In genomic region chr4:103008875-103009729, GRCh38 we compare ENCODE assay signal across 8 cellular contexts. TPM values are rescaled to one million over a fixed set of nuclear protein-coding genes. Genes with fewer than 3 reads are reported as not detected.
DNase-seq lines count a peak whose midpoint lies in the region; ATAC-seq, FAIRE-seq and TF ChIP-seq lines count a peak whose summit lies in the region.

No MANE protein-coding gene starts in this region.

- TF ChIP-seq CTCF in RWPE2 (IDR thresholded peaks at IDR 0.05; ENCODE audit: poor library complexity, severe bottlenecking) (peak; percentile 90), endothelial cell of umbilical vein (IDR thresholded peaks at IDR 0.05; ENCODE audit: extremely low read depth in 1 of 2, insufficient read depth in 1 of 2, low read depth in 1 of 2, low read length in 2 of 2) (peak; percentile 49 to 51), mucosa of descending colon (IDR thresholded peaks at IDR 0.05) (peak; percentile 39)

- H3K36me3 Mint-ChIP-seq in activated naive CD4-positive, alpha-beta T cell treated with anti-CD3 and anti-CD28 coated beads, Interleukin-2, amount 50 U/mL, for 72 hours = no peaks in the 10 kb centered on the region
- H3K36me3 Mint-ChIP-seq in activated CD4-positive, alpha-beta memory T cell treated with anti-CD3 and anti-CD28 coated beads for 36 hours = no peaks in the 10 kb centered on the region

- H3K4me2 ChIP-seq in Karpas-422 (ENCODE audit: low read depth, low read length, poor library complexity, severe bottlenecking) (no peak overlapping the region), endothelial cell of umbilical vein (ENCODE audit: insufficient read depth, low read length) (no peak overlapping the region)

- H3K9me3 Mint-ChIP-seq in activated naive CD4-positive, alpha-beta T cell treated with anti-CD3 and anti-CD28 coated beads, Interleukin-2, amount 50 U/mL, for 72 hours = no peaks in the 10 kb centered on the region
- no peaks in the 10 kb centered on the region for H3K9me3 Mint-ChIP-seq in activated CD4-positive, alpha-beta memory T cell treated with anti-CD3 and anti-CD28 coated beads for 36 hours

- H3K27me3 Mint-ChIP-seq in activated CD4-positive, alpha-beta memory T cell treated with anti-CD3 and anti-CD28 coated beads for 36 hours = no peaks in the 10 kb centered on the region

- no peak overlapping the region for H3K27ac Mint-ChIP-seq in activated naive CD4-positive, alpha-beta T cell treated with anti-CD3 and anti-CD28 coated beads, Interleukin-2, amount 50 U/mL, for 72 hours
- H3K27ac Mint-ChIP-seq in activated CD4-positive, alpha-beta memory T cell treated with anti-CD3 and anti-CD28 coated beads for 36 hours = no peak overlapping the region

- H2AFZ ChIP-seq in Karpas-422 (ENCODE audit: low read length) = no peak overlapping the region
- no peak overlapping the region for H2AFZ ChIP-seq in endothelial cell of umbilical vein (ENCODE audit: low read depth, low read length)

- POLR2A ChIA-PET in endothelial cell of umbilical vein (lab: Charles Lee) = interaction anchor here (0.8 kb wide), 1 partner anchor 181 kb away, joined by 3 read pairs; no protein-coding TSS in a partner anchor
- POLR2A ChIA-PET in activated CD4-positive, alpha-beta memory T cell treated with anti-CD3 and anti-CD28 coated beads for 36 hours (lab: Charles Lee) = no interaction called here

- H3K79me2 ChIP-seq in Karpas-422 (ENCODE audit: low read length) = no peaks in the 10 kb centered on the region
- no peaks in the 10 kb centered on the region for H3K79me2 ChIP-seq in endothelial cell of umbilical vein (ENCODE audit: control insufficient read depth, insufficient read depth, low read length)

- FAIRE-seq in endothelial cell of umbilical vein (lab: Jason Lieb, UNC) = peak; percentile 88

- H3K27ac ChIP-seq in Karpas-422 (ENCODE audit: low read length) (no peak overlapping the region), RWPE2 (ENCODE audit: poor library complexity, severe bottlenecking) (no peak overlapping the region), endothelial cell of umbilical vein (ENCODE audit: insufficient read depth, low read depth, low read length) (no peak overlapping the region)

- dilution Hi-C loops in endothelial cell of umbilical vein (cut with MboI; ENCODE audit: extremely low pct_ligation_motif_present, low sequenced_read_pairs) = no loop called here

- ATAC-seq in activated naive CD4-positive, alpha-beta T cell treated with anti-CD3 and anti-CD28 coated beads, Interleukin-2, amount 50 U/mL, for 72 hours = peak; percentile 75 to 85
- ATAC-seq in GM21786 (IDR thresholded peaks at IDR 0.05; ENCODE audit: unreplicated experiment) (peak; percentile 93), RWPE2 (ENCODE audit: low read depth) (peak; percentile 77), mucosa of descending colon (peak; percentile 77)

- H3K9me1 ChIP-seq in endothelial cell of umbilical vein (replicated peaks; ENCODE audit: control insufficient read depth, extremely low read depth, insufficient read depth, low read length) = no peaks in the 10 kb centered on the region

- H3K27me3 ChIP-seq in Karpas-422 (ENCODE audit: low read length) (no peaks in the 10 kb centered on the region), RWPE2 (ENCODE audit: insufficient read depth, poor library complexity, severe bottlenecking) (no peaks in the 10 kb centered on the region), endothelial cell of umbilical vein (ENCODE audit: control insufficient read depth in 2 of 2, insufficient read depth in 2 of 2, low read length in 2 of 2) (peaks cover 2% of the 10 kb centered on the region in 2 experiments)

- no peak overlapping the region for H3K4me3 Mint-ChIP-seq in activated CD4-positive, alpha-beta memory T cell treated with anti-CD3 and anti-CD28 coated beads for 36 hours

- H3K9me3 ChIP-seq in Karpas-422 (ENCODE audit: low read length) (no peaks in the 10 kb centered on the region), RWPE2 (ENCODE audit: severe bottlenecking) (no peaks in the 10 kb centered on the region), endothelial cell of umbilical vein (replicated peaks; ENCODE audit: control insufficient read depth, insufficient read depth, low read length) (no peaks in the 10 kb centered on the region), mucosa of descending colon (no peaks in the 10 kb centered on the region)

- CTCF ChIA-PET in endothelial cell of umbilical vein (lab: Charles Lee) = interaction anchor here (0.6 to 3.5 kb wide), 20 partner anchors 9 to 589 kb away, joined by 3 to 116 read pairs (median 5); partner anchors contain the start of genes NFKB1 and UBE2D3
- CTCF ChIA-PET in activated CD4-positive, alpha-beta memory T cell treated with anti-CD3 and anti-CD28 coated beads for 36 hours (lab: Charles Lee) = interaction anchor here (0.7 to 2.7 kb wide), 22 partner anchors 8 to 663 kb away, joined by 3 to 15 read pairs (median 4); partner anchors contain the start of genes CISD2, MANBA and SLC9B1

- TF ChIP-seq POLR2A in endothelial cell of umbilical vein (IDR thresholded peaks at IDR 0.05; ENCODE audit: low read depth, low read length) = no peak

- H3K9ac ChIP-seq in Karpas-422 (ENCODE audit: low read length) (no peak overlapping the region), endothelial cell of umbilical vein (replicated peaks; ENCODE audit: extremely low read depth, insufficient read depth, low read length) (no peak overlapping the region)

- H3K4me3 ChIP-seq in Karpas-422 (ENCODE audit: low read length) (no peak overlapping the region), RWPE2 (ENCODE audit: severe bottlenecking) (no peak overlapping the region), endothelial cell of umbilical vein (replicated peaks in 1 of 3; ENCODE audit: insufficient read depth in 1 of 3, low read depth in 1 of 3, low read length in 3 of 3) (no peak overlapping the region), mucosa of descending colon (no peak overlapping the region)

- H3K36me3 ChIP-seq in Karpas-422 (ENCODE audit: insufficient read depth, low read length) (no peaks in the 10 kb centered on the region), RWPE2 (ENCODE audit: low read depth) (no peaks in the 10 kb centered on the region), endothelial cell of umbilical vein (ENCODE audit: control insufficient read depth in 2 of 2, extremely low read depth in 1 of 2, insufficient read depth in 2 of 2, low read length in 2 of 2) (no peaks in the 10 kb centered on the region), mucosa of descending colon (ENCODE audit: low read depth) (no peaks in the 10 kb centered on the region)

- H3K4me1 ChIP-seq in Karpas-422 (ENCODE audit: low read length) = no peaks in the 10 kb centered on the region
- peaks cover 14% of the 10 kb centered on the region for H3K4me1 ChIP-seq in RWPE2 (ENCODE audit: insufficient read depth, poor library complexity, severe bottlenecking)
- H3K4me1 ChIP-seq in endothelial cell of umbilical vein (ENCODE audit: control insufficient read depth, extremely low read depth, insufficient read depth, low read length) = no peaks in the 10 kb centered on the region
- H3K4me1 ChIP-seq in mucosa of descending colon (ENCODE audit: low read depth) = peaks cover 16% of the 10 kb centered on the region

- BruUV-seq in endothelial cell of umbilical vein (replicated peaks; lab: Mats Ljungman, UMichigan) = no TSS peak

- no peaks in the 10 kb centered on the region for H3K9me2 ChIP-seq in Karpas-422 (replicated peaks; ENCODE audit: insufficient read depth, low read length)

- no peaks in the 10 kb centered on the region for H3K4me1 Mint-ChIP-seq in activated CD4-positive, alpha-beta memory T cell treated with anti-CD3 and anti-CD28 coated beads for 36 hours (ENCODE audit: low read depth)

- H4K20me1 ChIP-seq in Karpas-422 (ENCODE audit: insufficient read depth, low read depth, low read length) = no peaks in the 10 kb centered on the region
- H4K20me1 ChIP-seq in endothelial cell of umbilical vein (replicated peaks; ENCODE audit: control insufficient read depth, extremely low read depth, insufficient read depth, low read length) = no peaks in the 10 kb centered on the region

- intact Hi-C loops in endothelial cell of umbilical vein (cut with micrococcal nuclease) = loop anchor here (1.0 to 2.0 kb wide), 5 partner anchors 389 to 664 kb away; partner anchors contain the start of genes NFKB1 and SLC39A8
- intact Hi-C loops in mucosa of descending colon (cut with DNase I, micrococcal nuclease) = loop anchor here in 1 of 2 donors (5.0 to 10.0 kb wide), 2 partner anchors 387 to 554 kb away; no protein-coding TSS in a partner anchor
- intact Hi-C loops in activated CD4-positive, alpha-beta memory T cell treated with anti-CD3 and anti-CD28 coated beads for 36 hours (cut with micrococcal nuclease) = loop anchor here (1.0 to 2.0 kb wide), 7 partner anchors 90 to 664 kb away; partner anchors contain the start of genes BDH2 and SLC39A8

- peak in 1 of 2 donors; percentile 23 for DNase-seq in activated naive CD4-positive, alpha-beta T cell treated with anti-CD3 and anti-CD28 coated beads, Interleukin-2, amount 50 U/mL, for 72 hours (ENCODE audit: low spot score in 2 of 2)
- DNase-seq in activated naive CD4-positive, alpha-beta T cell (lab: John Stamatoyannopoulos, UW) = no peak
- DNase-seq in Karpas-422 = peak; percentile 85
- no peak for DNase-seq in RWPE2 (ENCODE audit: low spot score)
- DNase-seq in endothelial cell of umbilical vein (ENCODE audit: low read depth, low spot score) = peak; percentile 76
- peak in 2 of 3 donors; percentile 19 to 69 for DNase-seq in mucosa of descending colon
- DNase-seq in activated CD4-positive, alpha-beta memory T cell treated with anti-CD3 and anti-CD28 coated beads for 36 hours = no peak

TF ChIP-seq in endothelial cell of umbilical vein, 7 proteins besides CTCF, POLR2A, EP300 and RAD21 (continues in another document):
- TF ChIP-seq POLR2AphosphoS5 (IDR thresholded peaks at IDR 0.05; ENCODE audit: insufficient read depth, low read depth, low read length) = no peak
- TF ChIP-seq FOS (IDR thresholded peaks at IDR 0.05; ENCODE audit: borderline replicate concordance, insufficient read depth, low read length) = no peak
- no peak for TF ChIP-seq EZH2 (IDR thresholded peaks at IDR 0.05; ENCODE audit: borderline replicate concordance, low read depth, low read length, severe bottlenecking)

RNA-seq across cellular contexts. Expression of gene SLC9B1, which starts 10.4 kb away (rescaled TPM):
- 1 to 10 TPM; 1.4 to 1.8 TPM for total RNA-seq in activated naive CD4-positive, alpha-beta T cell treated with anti-CD3 and anti-CD28 coated beads, Interleukin-2, amount 50 U/mL, for 72 hours
- total RNA-seq in Karpas-422 (2014; rRNA removed; shearing (Covaris generic); ENCODE audit: low replicate concordance) = 0.97 and 1.4 TPM in 2 replicates
- total RNA-seq in endothelial cell of umbilical vein (0.49 TPM in 1 of 2 replicates, not detected in the other), mucosa of descending colon (1 to 10 TPM in 1 of 3 donors, under 1 TPM in 1, not detected in 1; 0.65 to 1.4 TPM)
- 0.19 TPM in 2 replicates for polyA plus RNA-seq in endothelial cell of umbilical vein
- polyA plus RNA-seq in endothelial cell of umbilical vein (2011; cell fraction: cytosol; rRNA removed) = 0.07 and 0.12 TPM in 2 replicates
- 0.35 and 0.36 TPM in 2 replicates for polyA plus RNA-seq in endothelial cell of umbilical vein (2011; cell fraction: nucleus; rRNA removed)
- 0.20 TPM in 1 of 2 replicates, not detected in the other for polyA plus RNA-seq in endothelial cell of umbilical vein (2012)
- 0.76 and 0.97 TPM in 2 replicates for polyA minus RNA-seq in endothelial cell of umbilical vein
- polyA minus RNA-seq in endothelial cell of umbilical vein (2011; cell fraction: cytosol; rRNA and poly(A)+ RNA removed) = not detected
- polyA minus RNA-seq in endothelial cell of umbilical vein (2011; cell fraction: nucleus; rRNA and poly(A)+ RNA removed) = 0.96 and 1.3 TPM in 2 replicates
- total RNA-seq in activated CD4-positive, alpha-beta memory T cell treated with anti-CD3 and anti-CD28 coated beads for 36 hours = 1 to 10 TPM; 1.9 to 2.4 TPM

Comparison
In these comparisons a context has a peak if more than half of its experiments do, and no peak if none do; other contexts are left out.
1. DNase-seq: peak in Karpas-422 (single experiment), endothelial cell of umbilical vein (single experiment) and mucosa of descending colon (2 of 3); none in activated naive CD4-positive, alpha-beta T cell (0 of 4), RWPE2 (single experiment) and activated CD4-positive, alpha-beta memory T cell treated with anti-CD3 and anti-CD28 coated beads for 36 hours (single experiment).
2. CTCF ChIP-seq: peak in every context shown above with its lines; median percentile 90 in RWPE2; 50 in endothelial cell of umbilical vein; 39 in mucosa of descending colon.
3. Peak in every context shown above with its lines, with median percentiles within 50 percentile points of each other: ATAC-seq.